Comparison of ENCODE assay signal across 12 cellular contexts in the genomic region with DNA sequence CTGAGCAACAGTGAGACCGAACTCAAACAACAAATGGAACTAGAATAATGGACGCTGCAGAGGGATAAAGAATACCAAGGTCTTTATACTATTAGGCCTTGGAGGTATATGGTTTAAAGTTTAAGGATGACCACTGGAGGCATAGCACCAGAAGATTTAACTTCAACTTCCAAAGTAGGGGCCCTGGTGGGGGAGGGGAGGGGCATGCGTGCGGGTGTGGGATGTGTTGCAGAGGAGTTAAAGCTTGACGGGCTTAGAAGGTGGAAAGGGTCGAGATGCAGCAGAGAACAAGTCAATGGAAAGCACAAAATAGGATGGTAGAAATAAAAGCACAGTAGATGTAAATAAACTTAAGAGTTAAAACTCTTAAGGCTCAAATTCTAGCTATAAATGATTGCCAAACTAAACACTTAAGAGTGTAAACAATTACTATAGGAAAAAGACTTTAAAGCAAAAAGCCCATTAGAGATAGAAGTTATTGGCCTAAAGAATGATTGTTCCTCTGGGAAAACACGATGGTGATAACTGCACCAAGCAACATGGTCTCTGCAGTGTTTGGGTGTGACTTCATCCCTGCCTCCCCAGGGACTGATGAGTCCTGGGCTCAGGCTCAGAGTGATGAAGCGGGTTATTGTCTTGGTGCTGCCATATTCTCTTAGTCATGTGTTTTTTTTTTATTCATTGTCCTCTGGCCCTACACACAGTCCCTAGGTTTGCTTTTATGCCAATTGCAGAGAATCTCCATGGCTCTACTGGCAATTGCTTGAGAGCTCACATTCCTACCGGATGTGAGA. TPM values are rescaled to one million over a fixed set of nuclear protein-coding genes. Genes with fewer than 3 reads are reported as not detected.
DNase-seq lines count a peak whose midpoint lies in the region; ATAC-seq and TF ChIP-seq lines count a peak whose summit lies in the region.
"Had no signal": no experiment of that assay in that cellular context is flagged by ENCODE, and none has a peak within 500 bp of the region (broad histone marks: within the 10 kb centered on the region; RNA-seq: fewer than 3 reads in every experiment).

No MANE protein-coding gene starts in this region.

- peak overlapping the region; percentile 37 for H3K27ac ChIP-seq in brain microvascular endothelial cell
- H3K27ac ChIP-seq in CD4-positive, alpha-beta T cell (ENCODE audit: low read depth, low read length) = no peak overlapping the region
- H3K27ac ChIP-seq: tibial artery had no signal

- H3K27me3 ChIP-seq in brain microvascular endothelial cell (replicated peaks) = no peaks in the 10 kb centered on the region
- no peaks in the 10 kb centered on the region for H3K27me3 ChIP-seq in CD4-positive, alpha-beta T cell (ENCODE audit: control insufficient read depth, insufficient read depth, low read length)
- H3K27me3 ChIP-seq: tibial artery had no signal

- H3K4me3 Mint-ChIP-seq in natural killer cell treated with Interleukin-12 subunit alpha and Interleukin-12 subunit beta and Interleukin-15 and Interleukin-18, amount 100 ng/mL, for 72 hours = no peak overlapping the region
- no peak overlapping the region for H3K4me3 Mint-ChIP-seq in natural killer cell
- H3K4me3 Mint-ChIP-seq in CD4-positive, alpha-beta T cell = no peak overlapping the region
- H3K4me3 Mint-ChIP-seq: brain had no signal

- in situ Hi-C loops in brain microvascular endothelial cell (cut with HindIII; ENCODE audit: low pct_ligation_motif_present, low sequenced_read_pairs) = no loop called here

- peaks cover 8% of the 10 kb centered on the region for H3K36me3 Mint-ChIP-seq in natural killer cell treated with Interleukin-12 subunit alpha and Interleukin-12 subunit beta and Interleukin-15 and Interleukin-18, amount 100 ng/mL, for 72 hours
- no peaks in the 10 kb centered on the region for H3K36me3 Mint-ChIP-seq in natural killer cell
- no peaks in the 10 kb centered on the region for H3K36me3 Mint-ChIP-seq in CD4-positive, alpha-beta T cell (ENCODE audit: low read depth)
- H3K36me3 Mint-ChIP-seq: brain had no signal

- TF ChIP-seq CTCF in natural killer cell (IDR thresholded peaks at IDR 0.05) = no peak
- no peak for TF ChIP-seq CTCF in brain microvascular endothelial cell (IDR thresholded peaks at IDR 0.05; ENCODE audit: low read depth, low read length, missing control alignments)
- TF ChIP-seq CTCF in CD4-positive, alpha-beta T cell (IDR thresholded peaks at IDR 0.05) = no peak

- intact Hi-C loops in natural killer cell (cut with micrococcal nuclease) = no loop called here
- intact Hi-C loops in CD4-positive, alpha-beta T cell (cut with DNase I, micrococcal nuclease) = no loop called here

- no peaks in the 10 kb centered on the region for H3K36me3 ChIP-seq in brain microvascular endothelial cell (replicated peaks)
- H3K36me3 ChIP-seq: tibial artery had no signal

- H3K4me3 ChIP-seq in brain microvascular endothelial cell (ENCODE audit: low read depth, low read length) = no peak overlapping the region
- H3K4me3 ChIP-seq: tibial artery had no signal

- peaks cover 12 to 23% of the 10 kb centered on the region in 2 donors for H3K4me1 Mint-ChIP-seq in natural killer cell treated with Interleukin-12 subunit alpha and Interleukin-12 subunit beta and Interleukin-15 and Interleukin-18, amount 100 ng/mL, for 72 hours (ENCODE audit: low read depth in 2 of 2)
- H3K4me1 Mint-ChIP-seq in natural killer cell = peaks cover 0 to 5% of the 10 kb centered on the region in 2 donors
- H3K4me1 Mint-ChIP-seq in CD4-positive, alpha-beta T cell (ENCODE audit: low read depth) = peaks cover 2% of the 10 kb centered on the region

- CTCF ChIA-PET in CD4-positive, alpha-beta T cell (lab: Charles Lee) = interaction anchor here (0.8 to 1.5 kb wide), 2 partner anchors 38 to 63 kb away, joined by 3 to 4 read pairs; no protein-coding TSS in a partner anchor

- POLR2A ChIA-PET in CD4-positive, alpha-beta T cell (lab: Charles Lee) = no interaction called here

- no peaks in the 10 kb centered on the region for H3K27me3 Mint-ChIP-seq in natural killer cell treated with Interleukin-12 subunit alpha and Interleukin-12 subunit beta and Interleukin-15 and Interleukin-18, amount 100 ng/mL, for 72 hours
- no peaks in the 10 kb centered on the region for H3K27me3 Mint-ChIP-seq in natural killer cell (ENCODE audit: low read depth in 2 of 2)
- no peaks in the 10 kb centered on the region for H3K27me3 Mint-ChIP-seq in CD4-positive, alpha-beta T cell
- H3K27me3 Mint-ChIP-seq: brain had no signal

- H3K9me3 ChIP-seq in CD4-positive, alpha-beta T cell (ENCODE audit: control insufficient read depth, low read length) = no peaks in the 10 kb centered on the region
- H3K9me3 ChIP-seq: tibial artery had no signal

- H3K27ac Mint-ChIP-seq in natural killer cell treated with Interleukin-12 subunit alpha and Interleukin-12 subunit beta and Interleukin-15 and Interleukin-18, amount 100 ng/mL, for 72 hours = peak overlapping the region; percentile 31 to 50
- H3K27ac Mint-ChIP-seq in natural killer cell = peak overlapping the region in 1 of 2 donors; percentile 48
- H3K27ac Mint-ChIP-seq in CD4-positive, alpha-beta T cell = no peak overlapping the region

- no peak for DNase-seq in natural killer cell treated with Interleukin-12 subunit alpha and Interleukin-12 subunit beta and Interleukin-15 and Interleukin-18, amount 100 ng/mL, for 72 hours (ENCODE audit: low spot score)
- no peak for DNase-seq in natural killer cell
- DNase-seq in NCI-H1436 treated with DMSO at 0.1 percent for 48 hours (lab: John Stamatoyannopoulos, UW) = peak; percentile 46
- DNase-seq in brain microvascular endothelial cell = peak; percentile 74
- DNase-seq in ureter (ENCODE audit: low spot score) = no peak
- DNase-seq in CD4-positive, alpha-beta T cell = no peak
- DNase-seq in NOMO-1 (lab: John Stamatoyannopoulos, UW; ENCODE audit: unreplicated experiment in 2 of 2) = no peak
- DNase-seq: GF-D8, NCI-H2227 treated with DMSO at 0.1 percent for 48 hours had no signal

- peak in 1 of 2 donors; percentile 24 for ATAC-seq in natural killer cell treated with Interleukin-12 subunit alpha and Interleukin-12 subunit beta and Interleukin-15 and Interleukin-18, amount 100 ng/mL, for 72 hours
- ATAC-seq in natural killer cell (no peak), GM19395 (IDR thresholded peaks at IDR 0.05; ENCODE audit: unreplicated experiment) (no peak)
- no peak for ATAC-seq in CD4-positive, alpha-beta T cell (ENCODE audit: poor library complexity)

- no peaks in the 10 kb centered on the region for H3K9me3 Mint-ChIP-seq in natural killer cell treated with Interleukin-12 subunit alpha and Interleukin-12 subunit beta and Interleukin-15 and Interleukin-18, amount 100 ng/mL, for 72 hours
- no peaks in the 10 kb centered on the region for H3K9me3 Mint-ChIP-seq in natural killer cell
- H3K9me3 Mint-ChIP-seq in CD4-positive, alpha-beta T cell = no peaks in the 10 kb centered on the region
- H3K9me3 Mint-ChIP-seq: brain had no signal

RNA-seq across cellular contexts. Expression of a gene that starts 13.0 kb away (rescaled TPM):
- total RNA-seq in natural killer cell treated with Interleukin-12 subunit alpha and Interleukin-12 subunit beta and Interleukin-15 and Interleukin-18, amount 100 ng/mL, for 72 hours = 100 to 1,000 TPM; 375 to 624 TPM
- total RNA-seq in natural killer cell = 10 to 100 TPM; 16.1 to 22.1 (median 18.5) TPM
- 2.2 TPM for total RNA-seq in ureter
- total RNA-seq in CD4-positive, alpha-beta T cell = 1 to 10 TPM; 1.4 to 1.6 TPM

RNA-seq across cellular contexts. Expression of a gene that starts 55.3 kb away (rescaled TPM):
- under 1 TPM in 1 of 2 donors, not detected in 1; 0.45 TPM for total RNA-seq in natural killer cell treated with Interleukin-12 subunit alpha and Interleukin-12 subunit beta and Interleukin-15 and Interleukin-18, amount 100 ng/mL, for 72 hours
- not detected for total RNA-seq in natural killer cell
- total RNA-seq in ureter = 4.0 TPM
- not detected for total RNA-seq in CD4-positive, alpha-beta T cell

Comparison
In these comparisons a context has a peak if more than half of its experiments do, and no peak if none do; other contexts are left out.
1. RNA of a gene that starts 13.0 kb away (total RNA-seq): 375 to 624 TPM in natural killer cell treated with Interleukin-12 subunit alpha and Interleukin-12 subunit beta and Interleukin-15 and Interleukin-18, amount 100 ng/mL, for 72 hours; 16.1 to 22.1 TPM in natural killer cell, 2.2 TPM in ureter (single experiment) and 1.4 to 1.6 TPM in CD4-positive, alpha-beta T cell; every median in the first group is over 10 times any median in the second.
2. DNase-seq: peak in NCI-H1436 treated with DMSO at 0.1 percent for 48 hours (single experiment) and brain microvascular endothelial cell (single experiment); none in natural killer cell treated with Interleukin-12 subunit alpha and Interleukin-12 subunit beta and Interleukin-15 and Interleukin-18, amount 100 ng/mL, for 72 hours (single experiment), natural killer cell (single experiment), ureter (single experiment), CD4-positive, alpha-beta T cell (0 of 10) and NOMO-1 (0 of 2).